Comparison of ENCODE assay signal across 21 cellular contexts in genomic region chr14:99592933-99593753, GRCh38. TPM values are rescaled to one million over a fixed set of nuclear protein-coding genes. Genes with fewer than 3 reads are reported as not detected.
DNase-seq lines count a peak whose midpoint lies in the region; TF ChIP-seq lines count a peak whose summit lies in the region.
"Had no signal": no experiment of that assay in that cellular context is flagged by ENCODE, and none has a peak within 500 bp of the region (broad histone marks: within the 10 kb centered on the region; RNA-seq: fewer than 3 reads in every experiment).

No MANE protein-coding gene starts in this region.

- H3K4me1 ChIP-seq in endodermal cell (ENCODE audit: control insufficient read depth, insufficient read depth, low read length) (peaks cover 12% of the 10 kb centered on the region), neural progenitor cell (peaks cover 31% of the 10 kb centered on the region), subcutaneous abdominal adipose tissue (ENCODE audit: control insufficient read depth in 5 of 5, insufficient read depth in 5 of 5, low read length in 5 of 5) (peaks cover 0 to 78% (median 36%) of the 10 kb centered on the region in 5 donors)

- H4K20me1 ChIP-seq in neural progenitor cell (ENCODE audit: low read depth), result peaks cover 100% of the 10 kb centered on the region

- DNase-seq in H7, result peak; percentile 79
- DNase-seq in endodermal cell, result no peak
- peak; percentile 56 for DNase-seq in neural progenitor cell (ENCODE audit: low spot score)
- DNase-seq in stimulated activated CD4-positive, alpha-beta T cell treated with anti-CD3 and anti-CD28 coated beads, Interleukin-4, amount 100 ng/mL, for 4 hours, result no peak
- DNase-seq in epidermal melanocyte (ENCODE audit: insufficient read length, low spot score), result no peak
- DNase-seq in SK-N-DZ (ENCODE audit: low spot score), result no peak
- no peak for DNase-seq in SKM-1 (lab: John Stamatoyannopoulos, UW; ENCODE audit: unreplicated experiment)
- DNase-seq: activated CD4-positive, alpha-beta T cell treated with anti-CD3 and anti-CD28 coated beads for 48 hours; activated CD8-positive, alpha-beta memory T cell treated with anti-CD3 and anti-CD28 coated beads, Interleukin-2, amount 50 U/mL, for 4 hours; activated gamma-delta T cell treated with Interleukin-2 at 50 U/mL for 16 hours; amniotic stem cell; COR-L47; foreskin fibroblast; left cardiac atrium; NCI-H1694; NCI-H2227 treated with DMSO at 0.1 percent for 48 hours; ovary; PC-9; stimulated activated naive B cell treated with anti-CD40 and anti-IgM and Interleukin-4, amounts not matched to agents 10 μg/mL and 1 μg/mL and 100 μg/mL, for 72 hours had no signal

- H3K4me3 ChIP-seq in H7 (ENCODE audit: insufficient read depth, low read depth, low read length) (no peak overlapping the region), endodermal cell (ENCODE audit: low read length) (no peak overlapping the region), neural progenitor cell (no peak overlapping the region), subcutaneous abdominal adipose tissue (ENCODE audit: low read depth in 1 of 5, low read length in 5 of 5) (no peak overlapping the region)
- H3K4me3 ChIP-seq: ovary, PC-9 had no signal

- H3K27me3 Mint-ChIP-seq in endodermal cell (ENCODE audit: insufficient read depth) (no peaks in the 10 kb centered on the region), neural progenitor cell (ENCODE audit: insufficient read depth, low read depth) (peaks cover 2% of the 10 kb centered on the region)

- H3K4me1 Mint-ChIP-seq in endodermal cell, result peaks cover 47% of the 10 kb centered on the region
- peaks cover 46% of the 10 kb centered on the region for H3K4me1 Mint-ChIP-seq in neural progenitor cell

- peaks cover 22% of the 10 kb centered on the region for H3F3A ChIP-seq in neural progenitor cell (ENCODE audit: low read depth)

- H3K36me3 Mint-ChIP-seq in endodermal cell (ENCODE audit: low read depth) (no peaks in the 10 kb centered on the region), neural progenitor cell (no peaks in the 10 kb centered on the region)
- H3K36me3 Mint-ChIP-seq: IgD-negative memory B cell; stimulated activated naive B cell treated with anti-CD40 and anti-IgM and Interleukin-4, amounts not matched to agents 10 μg/mL and 1 μg/mL and 100 μg/mL, for 72 hours had no signal

- no peaks in the 10 kb centered on the region for H3K27me3 ChIP-seq in H7 (ENCODE audit: control insufficient read depth, insufficient read depth, low read length)
- no peaks in the 10 kb centered on the region for H3K27me3 ChIP-seq in endodermal cell (ENCODE audit: control insufficient read depth, insufficient read depth, low read length, poor library complexity, severe bottlenecking)
- H3K27me3 ChIP-seq in neural progenitor cell, result no peaks in the 10 kb centered on the region
- H3K27me3 ChIP-seq in subcutaneous abdominal adipose tissue (ENCODE audit: control insufficient read depth in 5 of 5, insufficient read depth in 4 of 5, low read length in 5 of 5), result peaks cover 2 to 10% (median 5%) of the 10 kb centered on the region in 5 donors
- H3K27me3 ChIP-seq: ovary had no signal

- H3K36me3 ChIP-seq in H7 (replicated peaks; ENCODE audit: control insufficient read depth, insufficient read depth, low read length) (no peaks in the 10 kb centered on the region), endodermal cell (ENCODE audit: control insufficient read depth, insufficient read depth, low read length) (no peaks in the 10 kb centered on the region), neural progenitor cell (no peaks in the 10 kb centered on the region), subcutaneous abdominal adipose tissue (ENCODE audit: control insufficient read depth in 5 of 5, insufficient read depth in 5 of 5, low read length in 5 of 5) (no peaks in the 10 kb centered on the region)
- H3K36me3 ChIP-seq: ovary had no signal

- H3K9me3 ChIP-seq in endodermal cell (ENCODE audit: control insufficient read depth, low read length) (no peaks in the 10 kb centered on the region), neural progenitor cell (ENCODE audit: low read depth) (no peaks in the 10 kb centered on the region), subcutaneous abdominal adipose tissue (ENCODE audit: control insufficient read depth in 5 of 5, low read length in 5 of 5) (no peaks in the 10 kb centered on the region)
- H3K9me3 ChIP-seq: ovary had no signal

- H2AFZ ChIP-seq in neural progenitor cell (replicated peaks), result no peak overlapping the region
- H2AFZ ChIP-seq: PC-9 had no signal

- H3K4me3 Mint-ChIP-seq in endodermal cell, result no peak overlapping the region
- no peak overlapping the region for H3K4me3 Mint-ChIP-seq in neural progenitor cell
- H3K4me3 Mint-ChIP-seq: stimulated activated naive B cell treated with anti-CD40 and anti-IgM and Interleukin-4, amounts not matched to agents 10 μg/mL and 1 μg/mL and 100 μg/mL, for 72 hours had no signal

- WGBS in endodermal cell (ENCODE audit: insufficient coverage in 1 of 2, insufficient read length in 1 of 2), 2 experiments, result 89 to 94% methylated on average over 21 to 36 of the region's 36 CpGs

- H3K79me2 ChIP-seq in neural progenitor cell (ENCODE audit: low read depth), result peaks cover 100% of the 10 kb centered on the region

- no peak for TF ChIP-seq CTCF in endodermal cell (conservative IDR thresholded peaks at IDR 0.05)
- no peak for TF ChIP-seq CTCF in neural progenitor cell (IDR thresholded peaks at IDR 0.05)

- peak overlapping the region; percentile 51 for H3K4me2 ChIP-seq in neural progenitor cell
- H3K4me2 ChIP-seq: PC-9 had no signal

- no peak overlapping the region for H3K9ac ChIP-seq in endodermal cell (ENCODE audit: extremely low read depth, low read length, poor library complexity, severe bottlenecking)
- no peak overlapping the region for H3K9ac ChIP-seq in neural progenitor cell
- H3K9ac ChIP-seq in subcutaneous abdominal adipose tissue (ENCODE audit: low read length in 5 of 5), result peak overlapping the region in 1 of 5 donors; percentile 37

- no peak overlapping the region for H3K27ac Mint-ChIP-seq in endodermal cell
- H3K27ac Mint-ChIP-seq in neural progenitor cell, result no peak overlapping the region
- H3K27ac Mint-ChIP-seq: IgD-negative memory B cell had no signal

- H3K9me3 Mint-ChIP-seq in endodermal cell (no peaks in the 10 kb centered on the region), neural progenitor cell (no peaks in the 10 kb centered on the region)
- H3K9me3 Mint-ChIP-seq: stimulated activated naive B cell treated with anti-CD40 and anti-IgM and Interleukin-4, amounts not matched to agents 10 μg/mL and 1 μg/mL and 100 μg/mL, for 72 hours had no signal

- peak overlapping the region; percentile 38 for H3K27ac ChIP-seq in endodermal cell (ENCODE audit: low read depth, low read length)
- no peak overlapping the region for H3K27ac ChIP-seq in neural progenitor cell
- H3K27ac ChIP-seq in subcutaneous abdominal adipose tissue (ENCODE audit: low read depth, low read length), result peak overlapping the region; percentile 70
- H3K27ac ChIP-seq: ovary, PC-9 had no signal

RNA-seq across cellular contexts. Expression of gene CCDC85C, which starts 10.9 kb away (rescaled TPM):
- 44.9 and 50.2 TPM in 2 replicates for total RNA-seq in H7 (2014; rRNA removed; shearing (Covaris generic))
- total RNA-seq in endodermal cell (10 to 100 TPM; 32.8 to 45.8 TPM), neural progenitor cell (ENCODE audit: low replicate concordance) (19.0 and 41.3 TPM in 2 replicates)
- polyA plus RNA-seq in endodermal cell (2013, experiment 1 of 2), result 63.0 TPM
- polyA plus RNA-seq in endodermal cell (2013, experiment 2 of 2), result 64.5 TPM
- polyA plus RNA-seq in SK-N-DZ (2014; cell fraction: cytosol; rRNA removed), result 20.3 and 23.2 TPM in 2 replicates
- polyA plus RNA-seq in SK-N-DZ (2014; cell fraction: nucleus; rRNA removed), result 13.6 and 14.7 TPM in 2 replicates

RNA-seq across cellular contexts. Expression of gene HHIPL1, which starts 51.8 kb away (rescaled TPM):
- total RNA-seq in H7 (2014; rRNA removed; shearing (Covaris generic)), result 2.2 and 3.4 TPM in 2 replicates
- total RNA-seq in endodermal cell, result 1 to 10 TPM; 3.0 to 3.4 TPM
- polyA plus RNA-seq in endodermal cell (2013, experiment 1 of 2), result 1.8 TPM
- 2.3 TPM for polyA plus RNA-seq in endodermal cell (2013, experiment 2 of 2)
- total RNA-seq in neural progenitor cell (ENCODE audit: low replicate concordance), result 0.32 and 1.2 TPM in 2 replicates
- polyA plus RNA-seq in SK-N-DZ (2014; cell fraction: cytosol; rRNA removed), result not detected in 2 replicates
- polyA plus RNA-seq in SK-N-DZ (2014; cell fraction: nucleus; rRNA removed), result not detected in 2 replicates

Comparison
In these comparisons a context has a peak if more than half of its experiments do, and no peak if none do; other contexts are left out.
1. DNase-seq: peak in H7 (single experiment) and neural progenitor cell (single experiment); none in endodermal cell (single experiment), stimulated activated CD4-positive, alpha-beta T cell treated with anti-CD3 and anti-CD28 coated beads, Interleukin-4, amount 100 ng/mL, for 4 hours (0 of 2), epidermal melanocyte (single experiment), SK-N-DZ (single experiment) and SKM-1 (single experiment).